25 cellular contexts compared by ENCODE assay signal in genomic region chrX:129744881-129745321, GRCh38. TPM values are rescaled to one million over a fixed set of nuclear protein-coding genes. Genes with fewer than 3 reads are reported as not detected.
DNase-seq lines count a peak whose midpoint lies in the region; ATAC-seq, FAIRE-seq and TF ChIP-seq lines count a peak whose summit lies in the region.
"Had no signal": no experiment of that assay in that cellular context is flagged by ENCODE, and none has a peak within 500 bp of the region (broad histone marks: within the 10 kb centered on the region; RNA-seq: fewer than 3 reads in every experiment).

No MANE protein-coding gene starts in this region.

- intact Hi-C loops in natural killer cell (cut with micrococcal nuclease), result no loop called here
- intact Hi-C loops in activated CD4-positive, alpha-beta memory T cell treated with anti-CD3 and anti-CD28 coated beads for 36 hours (cut with micrococcal nuclease), result no loop called here
- intact Hi-C loops in K562 (cut with micrococcal nuclease), result no loop called here

- H3K4me1 ChIP-seq in K562 (replicated peaks in 1 of 2; ENCODE audit: control insufficient read depth in 2 of 2, insufficient read depth in 2 of 2, low read length in 2 of 2), result peaks cover 4 to 11% of the 10 kb centered on the region in 2 experiments; a peak in 4 of 5 replicates
- H3K4me1 ChIP-seq: Caco-2, right atrium auricular region, upper lobe of left lung had no signal

- no peaks in the 10 kb centered on the region for H3K27me3 ChIP-seq in K562 (ENCODE audit: control insufficient read depth in 2 of 2, insufficient read depth in 2 of 2, low read length in 2 of 2)
- H3K27me3 ChIP-seq: right atrium auricular region, upper lobe of left lung had no signal

- 23% methylated on average over 6 of the region's 9 CpGs for WGBS in K562 (ENCODE audit: insufficient coverage, low coverage, missing lambda C conversion rate)

- peak overlapping the region; percentile 73 for H3K4me3 Mint-ChIP-seq in natural killer cell treated with Interleukin-12 subunit alpha and Interleukin-12 subunit beta and Interleukin-15 and Interleukin-18, amount 100 ng/mL, for 72 hours
- no peak overlapping the region for H3K4me3 Mint-ChIP-seq in natural killer cell
- no peak overlapping the region for H3K4me3 Mint-ChIP-seq in activated CD4-positive, alpha-beta memory T cell treated with anti-CD3 and anti-CD28 coated beads for 36 hours
- H3K4me3 Mint-ChIP-seq: WTC11 had no signal

- no peaks in the 10 kb centered on the region for H3K27me3 Mint-ChIP-seq in natural killer cell treated with Interleukin-12 subunit alpha and Interleukin-12 subunit beta and Interleukin-15 and Interleukin-18, amount 100 ng/mL, for 72 hours
- no peaks in the 10 kb centered on the region for H3K27me3 Mint-ChIP-seq in natural killer cell (ENCODE audit: low read depth in 2 of 2)
- H3K27me3 Mint-ChIP-seq in activated CD4-positive, alpha-beta memory T cell treated with anti-CD3 and anti-CD28 coated beads for 36 hours, result no peaks in the 10 kb centered on the region

- no peaks in the 10 kb centered on the region for H4K20me1 ChIP-seq in K562 (replicated peaks; ENCODE audit: control insufficient read depth, insufficient read depth, low read length)

- CTCF ChIA-PET in activated CD4-positive, alpha-beta memory T cell treated with anti-CD3 and anti-CD28 coated beads for 36 hours (lab: Charles Lee), result interaction anchor here (1.0 to 1.5 kb wide), 3 partner anchors 8 to 18 kb away, joined by 3 to 4 read pairs (median 4); no protein-coding TSS in a partner anchor
- CTCF ChIA-PET in K562 (lab: Yijun Ruan, JAX; ENCODE audit: low intra/inter-chr PET ratio), result no interaction called here

- H3K9me3 Mint-ChIP-seq in natural killer cell treated with Interleukin-12 subunit alpha and Interleukin-12 subunit beta and Interleukin-15 and Interleukin-18, amount 100 ng/mL, for 72 hours, result no peaks in the 10 kb centered on the region
- no peaks in the 10 kb centered on the region for H3K9me3 Mint-ChIP-seq in natural killer cell
- no peaks in the 10 kb centered on the region for H3K9me3 Mint-ChIP-seq in activated CD4-positive, alpha-beta memory T cell treated with anti-CD3 and anti-CD28 coated beads for 36 hours
- H3K9me3 Mint-ChIP-seq: WTC11 had no signal

- H3K4me2 ChIP-seq in K562 (ENCODE audit: insufficient read depth, low read length), result 0 out of 2 replicates have a peak overlapping the region, but pooled peaks have one; percentile 8

- no peaks in the 10 kb centered on the region for H3K36me3 Mint-ChIP-seq in natural killer cell treated with Interleukin-12 subunit alpha and Interleukin-12 subunit beta and Interleukin-15 and Interleukin-18, amount 100 ng/mL, for 72 hours
- no peaks in the 10 kb centered on the region for H3K36me3 Mint-ChIP-seq in natural killer cell
- H3K36me3 Mint-ChIP-seq in activated CD4-positive, alpha-beta memory T cell treated with anti-CD3 and anti-CD28 coated beads for 36 hours, result no peaks in the 10 kb centered on the region
- H3K36me3 Mint-ChIP-seq: WTC11 had no signal

- POLR2A ChIA-PET in activated CD4-positive, alpha-beta memory T cell treated with anti-CD3 and anti-CD28 coated beads for 36 hours (lab: Charles Lee), result interaction anchor here (1.0 kb wide), 1 partner anchor 51 kb away, joined by 3 read pairs; no protein-coding TSS in a partner anchor
- POLR2A ChIA-PET in K562 (lab: Yijun Ruan, JAX), result no interaction called here

- H3K79me2 ChIP-seq in K562 (ENCODE audit: control insufficient read depth, insufficient read depth, low read length), result no peaks in the 10 kb centered on the region

- in situ Hi-C loops in K562 (cut with MboI), result no loop called here

- no peak for TF ChIP-seq CTCF in natural killer cell (IDR thresholded peaks at IDR 0.05)
- TF ChIP-seq CTCF in K562 (IDR thresholded peaks at IDR 0.05 in 2 of 3, conservative IDR thresholded peaks at IDR 0.05 in 1 of 3; ENCODE audit: insufficient read depth in 2 of 3, low read depth in 1 of 3, low read length in 3 of 3), result no peak

- no peak for TF ChIP-seq RAD21 in K562 (CRISPR knock-in tag; conservative IDR thresholded peaks at IDR 0.05 in 1 of 2, IDR thresholded peaks at IDR 0.05 in 1 of 2)

- TF ChIP-seq EP300 in K562 (IDR thresholded peaks at IDR 0.05; ENCODE audit: low read length), result no peak

- H3K9ac ChIP-seq in K562 (ENCODE audit: insufficient read depth in 1 of 2, low read depth in 2 of 2, low read length in 2 of 2), result no peak overlapping the region

- no peak for TF ChIP-seq POLR2A in K562 (conservative IDR thresholded peaks at IDR 0.05)

- H3K4me3 ChIP-seq in K562, result no peak overlapping the region
- H3K4me3 ChIP-seq: mucosa of descending colon, right atrium auricular region, upper lobe of left lung had no signal

- DNase-seq in natural killer cell treated with Interleukin-12 subunit alpha and Interleukin-12 subunit beta and Interleukin-15 and Interleukin-18, amount 100 ng/mL, for 72 hours (ENCODE audit: low spot score), result no peak
- DNase-seq in natural killer cell, result no peak
- peak; percentile 46 for DNase-seq in activated CD4-positive, alpha-beta memory T cell treated with anti-CD3 and anti-CD28 coated beads for 36 hours
- DNase-seq in K562 (ENCODE audit: extremely low read depth in 1 of 4, low spot score in 3 of 4), result peak in 1 of 4 experiments; percentile 33
- DNase-seq in KG1 (lab: John Stamatoyannopoulos, UW), result no peak
- no peak for DNase-seq in mesenteric fat pad (ENCODE audit: low spot score)
- DNase-seq: amygdala; Caco-2; cerebellar nuclear complex; effector memory CD4-positive, alpha-beta T cell; H7; left ventricle myocardium superior; mucosa of descending colon; NCI-H1105; NCI-H2107; NCI-H524; occipital lobe; SHP77; upper lobe of left lung had no signal

- no peak overlapping the region for H3K27ac ChIP-seq in K562 (ENCODE audit: extremely low read depth, low read depth, low read length)
- H3K27ac ChIP-seq: right atrium auricular region, upper lobe of left lung had no signal

- H3K27ac Mint-ChIP-seq in natural killer cell treated with Interleukin-12 subunit alpha and Interleukin-12 subunit beta and Interleukin-15 and Interleukin-18, amount 100 ng/mL, for 72 hours, result peak overlapping the region; percentile 56 to 78
- peak overlapping the region in 1 of 2 donors; percentile 91 for H3K27ac Mint-ChIP-seq in natural killer cell
- H3K27ac Mint-ChIP-seq in activated CD4-positive, alpha-beta memory T cell treated with anti-CD3 and anti-CD28 coated beads for 36 hours, result no peak overlapping the region
- H3K27ac Mint-ChIP-seq: WTC11 had no signal

- no TSS peak for BruUV-seq in K562 (replicated peaks; lab: Mats Ljungman, UMichigan)

- ATAC-seq in natural killer cell treated with Interleukin-12 subunit alpha and Interleukin-12 subunit beta and Interleukin-15 and Interleukin-18, amount 100 ng/mL, for 72 hours, result peak; percentile 46 to 52
- ATAC-seq in natural killer cell (no peak), K562 (peak; percentile 58), GM19467 (IDR thresholded peaks at IDR 0.05; ENCODE audit: unreplicated experiment) (no peak), GM18858 (IDR thresholded peaks at IDR 0.05; ENCODE audit: unreplicated experiment) (no peak)
- ATAC-seq: left ventricle myocardium superior, mucosa of descending colon, WTC11 had no signal

- peaks cover 30 to 36% of the 10 kb centered on the region in 2 donors for H3K4me1 Mint-ChIP-seq in natural killer cell treated with Interleukin-12 subunit alpha and Interleukin-12 subunit beta and Interleukin-15 and Interleukin-18, amount 100 ng/mL, for 72 hours (ENCODE audit: low read depth in 2 of 2)
- peaks cover 21 to 39% of the 10 kb centered on the region in 2 donors for H3K4me1 Mint-ChIP-seq in natural killer cell
- H3K4me1 Mint-ChIP-seq in activated CD4-positive, alpha-beta memory T cell treated with anti-CD3 and anti-CD28 coated beads for 36 hours (ENCODE audit: low read depth), result peaks cover 30% of the 10 kb centered on the region

- H3K36me3 ChIP-seq in K562 (ENCODE audit: control insufficient read depth, insufficient read depth, low read length), result no peaks in the 10 kb centered on the region
- H3K36me3 ChIP-seq: right atrium auricular region, upper lobe of left lung had no signal

- FAIRE-seq in K562 (lab: Jason Lieb, UNC), result peak; percentile 51

- H3K9me3 ChIP-seq in K562 (replicated peaks; ENCODE audit: control insufficient read depth, insufficient read depth, low read depth, low read length), result no peaks in the 10 kb centered on the region
- H3K9me3 ChIP-seq: Caco-2, mucosa of descending colon, right atrium auricular region, upper lobe of left lung had no signal

- H2AFZ ChIP-seq in K562 (ENCODE audit: low read depth, low read length), result peak overlapping the region; percentile 66

- H3K9me1 ChIP-seq in K562 (ENCODE audit: control insufficient read depth, insufficient read depth, low read length), result peaks cover 3% of the 10 kb centered on the region

RNA-seq across cellular contexts. Expression of gene XPNPEP2, which starts 6.1 kb away (rescaled TPM):
- total RNA-seq in natural killer cell treated with Interleukin-12 subunit alpha and Interleukin-12 subunit beta and Interleukin-15 and Interleukin-18, amount 100 ng/mL, for 72 hours, result under 1 TPM; 0.14 to 0.55 TPM
- 1 to 10 TPM in 2 of 3 donors, under 1 TPM in 1; 0.96 to 2.6 (median 1.6) TPM for total RNA-seq in natural killer cell
- under 1 TPM; 0.80 to 0.93 TPM for total RNA-seq in activated CD4-positive, alpha-beta memory T cell treated with anti-CD3 and anti-CD28 coated beads for 36 hours
- total RNA-seq in K562 (2011; cell fraction: chromatin; rRNA removed; ENCODE audit: low replicate concordance), result not detected in 2 replicates
- total RNA-seq in K562 (2011; cell fraction: nucleolus; rRNA removed), result not detected in 2 replicates
- not detected in 2 replicates for total RNA-seq in K562 (2011; cell fraction: nucleoplasm; rRNA removed)
- not detected in 2 replicates for total RNA-seq in K562 (2014; rRNA removed)
- total RNA-seq in K562 (2014; rRNA removed; fragmentation: Illumina TruSeq; extraction: Trizol), result not detected in 2 replicates
- not detected in 2 replicates for total RNA-seq in K562 (2015; rRNA removed; fragmentation: Illumina TruSeq; extraction: Trizol)
- 0.04 TPM in 1 of 2 replicates, not detected in the other for total RNA-seq in K562 (2021)
- polyA plus RNA-seq in K562 (2011; rRNA removed), result 0.01 TPM in 1 of 2 replicates, not detected in the other
- 0.03 and 0.04 TPM in 2 replicates for polyA plus RNA-seq in K562 (2011; cell fraction: cytosol; rRNA removed)
- polyA plus RNA-seq in K562 (2011; cell fraction: nucleus; rRNA removed), result not detected in 2 replicates
- 0.05 and 0.11 TPM in 2 replicates for polyA plus RNA-seq in K562 (2012)
- 0.13 TPM in 1 of 2 replicates, not detected in the other for polyA plus RNA-seq in K562 (2014; fragmentation: Illumina TruSeq; extraction: Trizol)
- under 1 TPM in 1 of 2 experiments, not detected in 1; 0.03 TPM for polyA plus RNA-seq in K562 (2014; fragmentation: Nextera tagmentation; extraction: Ambion mirVana)
- polyA plus RNA-seq in K562 (2014; rRNA removed), result 0.19 TPM in 1 of 2 replicates, not detected in the other
- not detected in 2 replicates for polyA minus RNA-seq in K562 (2011; rRNA and poly(A)+ RNA removed)
- not detected in 2 replicates for polyA minus RNA-seq in K562 (2011; cell fraction: cytosol; rRNA and poly(A)+ RNA removed)
- polyA minus RNA-seq in K562 (2011; cell fraction: nucleus; rRNA and poly(A)+ RNA removed), result not detected in 2 replicates
- total RNA-seq in mesenteric fat pad, result 9.6 TPM
- total RNA-seq: LHCN-M2 had no signal

RNA-seq across cellular contexts. Expression of gene SASH3, which starts 34.8 kb away (rescaled TPM):
- 100 to 1,000 TPM; 243 to 317 TPM for total RNA-seq in natural killer cell treated with Interleukin-12 subunit alpha and Interleukin-12 subunit beta and Interleukin-15 and Interleukin-18, amount 100 ng/mL, for 72 hours
- 100 to 1,000 TPM; 356 to 403 (median 392) TPM for total RNA-seq in natural killer cell
- total RNA-seq in activated CD4-positive, alpha-beta memory T cell treated with anti-CD3 and anti-CD28 coated beads for 36 hours, result 100 to 1,000 TPM; 126 to 133 TPM
- total RNA-seq in K562 (2011; cell fraction: chromatin; rRNA removed; ENCODE audit: low replicate concordance), result not detected in 2 replicates
- not detected in 2 replicates for total RNA-seq in K562 (2011; cell fraction: nucleolus; rRNA removed)
- total RNA-seq in K562 (2011; cell fraction: nucleoplasm; rRNA removed), result not detected in 2 replicates
- total RNA-seq in K562 (2014; rRNA removed), result 0.08 and 0.14 TPM in 2 replicates
- total RNA-seq in K562 (2014; rRNA removed; fragmentation: Illumina TruSeq; extraction: Trizol), result 0.06 and 0.07 TPM in 2 replicates
- 0.72 and 1.1 TPM in 2 replicates for total RNA-seq in K562 (2015; rRNA removed; fragmentation: Illumina TruSeq; extraction: Trizol)
- total RNA-seq in K562 (2021), result 0.34 and 0.35 TPM in 2 replicates
- 0.06 and 0.08 TPM in 2 replicates for polyA plus RNA-seq in K562 (2011; rRNA removed)
- 0.04 and 0.06 TPM in 2 replicates for polyA plus RNA-seq in K562 (2011; cell fraction: cytosol; rRNA removed)
- polyA plus RNA-seq in K562 (2011; cell fraction: nucleus; rRNA removed), result 0.04 and 0.07 TPM in 2 replicates
- polyA plus RNA-seq in K562 (2012), result 0.21 and 0.75 TPM in 2 replicates
- 0.10 and 0.14 TPM in 2 replicates for polyA plus RNA-seq in K562 (2014; fragmentation: Illumina TruSeq; extraction: Trizol)
- polyA plus RNA-seq in K562 (2014; fragmentation: Nextera tagmentation; extraction: Ambion mirVana), result under 1 TPM; 0.03 to 0.06 TPM
- polyA plus RNA-seq in K562 (2014; rRNA removed), result 0.08 and 0.13 TPM in 2 replicates
- not detected in 2 replicates for polyA minus RNA-seq in K562 (2011; rRNA and poly(A)+ RNA removed)
- not detected in 2 replicates for polyA minus RNA-seq in K562 (2011; cell fraction: cytosol; rRNA and poly(A)+ RNA removed)
- polyA minus RNA-seq in K562 (2011; cell fraction: nucleus; rRNA and poly(A)+ RNA removed), result not detected in 2 replicates
- 24.3 TPM for total RNA-seq in mesenteric fat pad
- total RNA-seq: Caco-2, H7, LHCN-M2 had no signal
- polyA plus RNA-seq: AG04450 had no signal

Comparison
In these comparisons a context has a peak if more than half of its experiments do, and no peak if none do; other contexts are left out.
1. ATAC-seq: peak in natural killer cell treated with Interleukin-12 subunit alpha and Interleukin-12 subunit beta and Interleukin-15 and Interleukin-18, amount 100 ng/mL, for 72 hours (2 of 2) and K562 (single experiment); none in natural killer cell (0 of 3), GM19467 (single experiment) and GM18858 (single experiment).
2. RNA of gene SASH3, which starts 34.8 kb away (total RNA-seq): 356 to 403 TPM in natural killer cell, 243 to 317 TPM in natural killer cell treated with Interleukin-12 subunit alpha and Interleukin-12 subunit beta and Interleukin-15 and Interleukin-18, amount 100 ng/mL, for 72 hours, 126 to 133 TPM in activated CD4-positive, alpha-beta memory T cell treated with anti-CD3 and anti-CD28 coated beads for 36 hours and 24.3 TPM in mesenteric fat pad (single experiment); 0.06 to 1.1 TPM in K562; every median in the first group is over 10 times any median in the second.